In genomic region chr9:133477992-133478850, GRCh38 we compare ENCODE assay signal across 6 cellular contexts. TPM values are rescaled to one million over a fixed set of nuclear protein-coding genes. Genes with fewer than 3 reads are reported as not detected.
A peak's percentile ranks its signal among the peaks of the same experiment; 100 is the strongest.
DNase-seq lines count a peak whose midpoint lies in the region; ATAC-seq, FAIRE-seq and TF ChIP-seq lines count a peak whose summit lies in the region.

No MANE protein-coding gene starts in this region.

- H4K20me1 ChIP-seq in K562 (replicated peaks; ENCODE audit: control insufficient read depth, insufficient read depth, low read length), result peaks cover 19% of the 10 kb centered on the region

- H3K4me3 ChIP-seq in K562 (peak overlapping the region; percentile 23), muscle layer of duodenum (ENCODE audit: low read depth in 1 of 2, low read length in 2 of 2) (peak overlapping the region; percentile 21 to 80)

- H3K27me3 ChIP-seq in K562 (ENCODE audit: control insufficient read depth in 2 of 2, insufficient read depth in 2 of 2, low read length in 2 of 2), result peaks cover 18 to 59% of the 10 kb centered on the region in 2 experiments
- no peaks in the 10 kb centered on the region for H3K27me3 ChIP-seq in muscle layer of duodenum (ENCODE audit: low read depth, low read length)

- peak overlapping the region; percentile 79; the same call in 1 of the 2 replicates for H2AFZ ChIP-seq in K562 (ENCODE audit: low read depth, low read length)

- DNase-seq in T-helper 1 cell (no peak), K562 (ENCODE audit: extremely low read depth in 1 of 4, low spot score in 3 of 4) (peak in 1 of 4 experiments; percentile 28), T-helper 9 cell (no peak)

- POLR2A ChIA-PET in K562 (lab: Yijun Ruan, JAX), result interaction anchor here (0.5 to 1.2 kb wide), 6 partner anchors 10 to 148 kb away, joined by 3 to 5 read pairs (median 3); partner anchors contain the start of genes MED22 and RPL7A

- in situ Hi-C loops in K562 (cut with MboI), result no loop called here

- H3K9me1 ChIP-seq in K562 (ENCODE audit: control insufficient read depth, insufficient read depth, low read length), result no peaks in the 10 kb centered on the region

- H3K4me1 Mint-ChIP-seq in T-helper 1 cell treated with Interleukin-12 subunit alpha and Interleukin-12 subunit beta and Interleukin-4 antibody, amounts not matched to agents 30 μg/mL and 1 μg/mL, for 36 hours (ENCODE audit: low read depth), result peaks cover 6% of the 10 kb centered on the region

- no peak for TF ChIP-seq POLR2A in K562 (conservative IDR thresholded peaks at IDR 0.05)

- CTCF ChIA-PET in K562 (lab: Yijun Ruan, JAX; ENCODE audit: low intra/inter-chr PET ratio), result no interaction called here

- peak overlapping the region; percentile 64; the same call in 1 of the 2 replicates for H3K4me2 ChIP-seq in K562 (ENCODE audit: insufficient read depth, low read length)

- no TSS peak for BruUV-seq in K562 (replicated peaks; lab: Mats Ljungman, UMichigan)

- TF ChIP-seq EP300 in K562 (IDR thresholded peaks at IDR 0.05; ENCODE audit: low read length), result no peak

- H3K79me2 ChIP-seq in K562 (ENCODE audit: control insufficient read depth, insufficient read depth, low read length), result no peaks in the 10 kb centered on the region

- H3K4me1 ChIP-seq in K562 (replicated peaks in 1 of 2; ENCODE audit: control insufficient read depth in 2 of 2, insufficient read depth in 2 of 2, low read length in 2 of 2) (peaks cover 0 to 41% of the 10 kb centered on the region in 2 experiments; a peak in 3 of 5 replicates), muscle layer of duodenum (ENCODE audit: control insufficient read depth in 1 of 2, insufficient read depth in 2 of 2, low read length in 2 of 2) (peaks cover 0 to 16% of the 10 kb centered on the region in 2 donors)

- H3K36me3 Mint-ChIP-seq in T-helper 1 cell treated with Interleukin-12 subunit alpha and Interleukin-12 subunit beta and Interleukin-4 antibody, amounts not matched to agents 30 μg/mL and 1 μg/mL, for 36 hours (ENCODE audit: low read depth), result no peaks in the 10 kb centered on the region

- TF ChIP-seq CTCF in K562 (IDR thresholded peaks at IDR 0.05 in 2 of 3, conservative IDR thresholded peaks at IDR 0.05 in 1 of 3; ENCODE audit: insufficient read depth in 2 of 3, low read depth in 1 of 3, low read length in 3 of 3), result no peak

- H3K36me3 ChIP-seq in K562 (ENCODE audit: control insufficient read depth, insufficient read depth, low read length) (no peaks in the 10 kb centered on the region), muscle layer of duodenum (ENCODE audit: control insufficient read depth in 1 of 2, insufficient read depth in 2 of 2, low read length in 2 of 2) (no peaks in the 10 kb centered on the region)

- WGBS in K562 (ENCODE audit: insufficient coverage, low coverage, missing lambda C conversion rate), result 11% methylated on average over 12 of the region's 17 CpGs

- H3K9ac ChIP-seq in K562 (ENCODE audit: insufficient read depth in 1 of 2, low read depth in 2 of 2, low read length in 2 of 2), result peak overlapping the region in 1 of 2 experiments; percentile 37; a peak in 1 of 4 replicates

- ATAC-seq in HG03442 (IDR thresholded peaks at IDR 0.05; ENCODE audit: unreplicated experiment) (peak; percentile 25), K562 (peak; percentile 7)

- H3K27me3 Mint-ChIP-seq in T-helper 1 cell treated with Interleukin-12 subunit alpha and Interleukin-12 subunit beta and Interleukin-4 antibody, amounts not matched to agents 30 μg/mL and 1 μg/mL, for 36 hours (ENCODE audit: low read depth), result peaks cover 11% of the 10 kb centered on the region

- H3K27ac Mint-ChIP-seq in T-helper 1 cell treated with Interleukin-12 subunit alpha and Interleukin-12 subunit beta and Interleukin-4 antibody, amounts not matched to agents 30 μg/mL and 1 μg/mL, for 36 hours, result no peak overlapping the region

- FAIRE-seq in K562 (lab: Jason Lieb, UNC), result no peak

- intact Hi-C loops in K562 (cut with micrococcal nuclease), result no loop called here

- peak overlapping the region; percentile 59 for H3K4me3 Mint-ChIP-seq in T-helper 1 cell treated with Interleukin-12 subunit alpha and Interleukin-12 subunit beta and Interleukin-4 antibody, amounts not matched to agents 30 μg/mL and 1 μg/mL, for 36 hours

- H3K27ac ChIP-seq in K562 (ENCODE audit: extremely low read depth, low read depth, low read length), result no peak overlapping the region
- no peak overlapping the region for H3K27ac ChIP-seq in muscle layer of duodenum (ENCODE audit: low read length)

- H3K9me3 Mint-ChIP-seq in T-helper 1 cell treated with Interleukin-12 subunit alpha and Interleukin-12 subunit beta and Interleukin-4 antibody, amounts not matched to agents 30 μg/mL and 1 μg/mL, for 36 hours, result no peaks in the 10 kb centered on the region

- H3K9me3 ChIP-seq in K562 (replicated peaks; ENCODE audit: control insufficient read depth, insufficient read depth, low read depth, low read length), result no peaks in the 10 kb centered on the region
- no peaks in the 10 kb centered on the region for H3K9me3 ChIP-seq in muscle layer of duodenum (ENCODE audit: control insufficient read depth in 1 of 2, low read length in 2 of 2)

- TF ChIP-seq RAD21 in K562 (CRISPR knock-in tag; conservative IDR thresholded peaks at IDR 0.05 in 1 of 2, IDR thresholded peaks at IDR 0.05 in 1 of 2), result no peak

RNA-seq across cellular contexts. Expression of gene SLC2A6, which starts 0.7 kb away (rescaled TPM):
- total RNA-seq in K562 (2011; cell fraction: chromatin; rRNA removed; ENCODE audit: low replicate concordance), result 0.32 and 1.7 TPM in 2 replicates
- total RNA-seq in K562 (2011; cell fraction: nucleolus; rRNA removed), result 1.2 and 1.8 TPM in 2 replicates
- total RNA-seq in K562 (2011; cell fraction: nucleoplasm; rRNA removed), result 0.53 and 1.3 TPM in 2 replicates
- 0.09 and 0.41 TPM in 2 replicates for total RNA-seq in K562 (2014; rRNA removed)
- 0.04 and 0.06 TPM in 2 replicates for total RNA-seq in K562 (2014; rRNA removed; fragmentation: Illumina TruSeq; extraction: Trizol)
- total RNA-seq in K562 (2015; rRNA removed; fragmentation: Illumina TruSeq; extraction: Trizol), result 0.04 TPM in 1 of 2 replicates, not detected in the other
- total RNA-seq in K562 (2021), result 0.16 and 0.38 TPM in 2 replicates
- 0.08 and 0.22 TPM in 2 replicates for polyA plus RNA-seq in K562 (2011; rRNA removed)
- 0.19 and 0.58 TPM in 2 replicates for polyA plus RNA-seq in K562 (2011; cell fraction: cytosol; rRNA removed)
- polyA plus RNA-seq in K562 (2011; cell fraction: nucleus; rRNA removed), result 0.32 and 0.61 TPM in 2 replicates
- 0.17 and 0.24 TPM in 2 replicates for polyA plus RNA-seq in K562 (2012)
- polyA plus RNA-seq in K562 (2014; fragmentation: Illumina TruSeq; extraction: Trizol), result not detected in 2 replicates
- not detected for polyA plus RNA-seq in K562 (2014; fragmentation: Nextera tagmentation; extraction: Ambion mirVana)
- polyA plus RNA-seq in K562 (2014; rRNA removed), result 0.27 and 0.39 TPM in 2 replicates
- 0.09 and 0.21 TPM in 2 replicates for polyA minus RNA-seq in K562 (2011; rRNA and poly(A)+ RNA removed)
- polyA minus RNA-seq in K562 (2011; cell fraction: cytosol; rRNA and poly(A)+ RNA removed), result 0.48 and 0.64 TPM in 2 replicates
- polyA minus RNA-seq in K562 (2011; cell fraction: nucleus; rRNA and poly(A)+ RNA removed), result 0.81 and 1.4 TPM in 2 replicates

RNA-seq across cellular contexts. Expression of gene CACFD1, which starts 18.4 kb away (rescaled TPM):
- 2.9 and 4.1 TPM in 2 replicates for total RNA-seq in K562 (2011; cell fraction: chromatin; rRNA removed; ENCODE audit: low replicate concordance)
- total RNA-seq in K562 (2011; cell fraction: nucleolus; rRNA removed), result 3.4 and 4.7 TPM in 2 replicates
- total RNA-seq in K562 (2011; cell fraction: nucleoplasm; rRNA removed), result 3.2 and 5.5 TPM in 2 replicates
- total RNA-seq in K562 (2014; rRNA removed) (1.1 and 1.2 TPM in 2 replicates), K562 (2014; rRNA removed; fragmentation: Illumina TruSeq; extraction: Trizol) (0.11 and 0.13 TPM in 2 replicates), K562 (2015; rRNA removed; fragmentation: Illumina TruSeq; extraction: Trizol) (0.54 and 0.64 TPM in 2 replicates), K562 (2021) (1.4 and 1.8 TPM in 2 replicates)
- polyA plus RNA-seq in K562 (2011; rRNA removed) (0.87 and 1.2 TPM in 2 replicates), K562 (2014; fragmentation: Illumina TruSeq; extraction: Trizol) (0.16 and 0.37 TPM in 2 replicates), K562 (2014; fragmentation: Nextera tagmentation; extraction: Ambion mirVana) (not detected), K562 (2014; rRNA removed) (1.1 and 1.4 TPM in 2 replicates)
- polyA plus RNA-seq in K562 (2011; cell fraction: cytosol; rRNA removed), result 0.77 and 1.1 TPM in 2 replicates
- polyA plus RNA-seq in K562 (2011; cell fraction: nucleus; rRNA removed), result 1.3 and 2.3 TPM in 2 replicates
- polyA plus RNA-seq in K562 (2012), result 0.89 and 3.8 TPM in 2 replicates
- polyA minus RNA-seq in K562 (2011; rRNA and poly(A)+ RNA removed), result 0.57 and 0.70 TPM in 2 replicates
- polyA minus RNA-seq in K562 (2011; cell fraction: cytosol; rRNA and poly(A)+ RNA removed), result 0.67 and 0.82 TPM in 2 replicates
- polyA minus RNA-seq in K562 (2011; cell fraction: nucleus; rRNA and poly(A)+ RNA removed), result 1.7 and 1.8 TPM in 2 replicates

RNA-seq across cellular contexts. Expression of gene MYMK, which starts 46.5 kb away (rescaled TPM):
- not detected in 2 replicates for total RNA-seq in K562 (2011; cell fraction: chromatin; rRNA removed; ENCODE audit: low replicate concordance)
- total RNA-seq in K562 (2011; cell fraction: nucleolus; rRNA removed), result not detected in 2 replicates
- total RNA-seq in K562 (2011; cell fraction: nucleoplasm; rRNA removed), result not detected in 2 replicates
- total RNA-seq in K562 (2014; rRNA removed) (not detected in 2 replicates), K562 (2014; rRNA removed; fragmentation: Illumina TruSeq; extraction: Trizol) (not detected in 2 replicates), K562 (2015; rRNA removed; fragmentation: Illumina TruSeq; extraction: Trizol) (not detected in 2 replicates), K562 (2021) (not detected in 2 replicates)
- polyA plus RNA-seq in K562 (2011; rRNA removed) (not detected in 2 replicates), K562 (2014; fragmentation: Illumina TruSeq; extraction: Trizol) (not detected in 2 replicates), K562 (2014; fragmentation: Nextera tagmentation; extraction: Ambion mirVana) (not detected), K562 (2014; rRNA removed) (not detected in 2 replicates)
- polyA plus RNA-seq in K562 (2011; cell fraction: cytosol; rRNA removed), result not detected in 2 replicates
- not detected in 2 replicates for polyA plus RNA-seq in K562 (2011; cell fraction: nucleus; rRNA removed)
- polyA plus RNA-seq in K562 (2012), result not detected in 2 replicates
- not detected in 2 replicates for polyA minus RNA-seq in K562 (2011; rRNA and poly(A)+ RNA removed)
- not detected in 2 replicates for polyA minus RNA-seq in K562 (2011; cell fraction: cytosol; rRNA and poly(A)+ RNA removed)
- polyA minus RNA-seq in K562 (2011; cell fraction: nucleus; rRNA and poly(A)+ RNA removed), result not detected in 2 replicates

RNA-seq across cellular contexts. Expression of gene ADAMTS13, which starts 56.1 kb away (rescaled TPM):
- total RNA-seq in K562 (2011; cell fraction: chromatin; rRNA removed; ENCODE audit: low replicate concordance), result 0.51 and 1.4 TPM in 2 replicates
- total RNA-seq in K562 (2011; cell fraction: nucleolus; rRNA removed), result 0.53 and 0.83 TPM in 2 replicates
- 0.44 and 1.4 TPM in 2 replicates for total RNA-seq in K562 (2011; cell fraction: nucleoplasm; rRNA removed)
- total RNA-seq in K562 (2014; rRNA removed), result 0.04 TPM in 1 of 2 replicates, not detected in the other
- total RNA-seq in K562 (2014; rRNA removed; fragmentation: Illumina TruSeq; extraction: Trizol), result not detected in 2 replicates
- total RNA-seq in K562 (2015; rRNA removed; fragmentation: Illumina TruSeq; extraction: Trizol), result 0.04 TPM in 1 of 2 replicates, not detected in the other
- 0.07 TPM in 1 of 2 replicates, not detected in the other for total RNA-seq in K562 (2021)
- 0.16 and 0.20 TPM in 2 replicates for polyA plus RNA-seq in K562 (2011; rRNA removed)
- polyA plus RNA-seq in K562 (2011; cell fraction: cytosol; rRNA removed), result 0.10 and 0.16 TPM in 2 replicates
- polyA plus RNA-seq in K562 (2011; cell fraction: nucleus; rRNA removed), result 1.2 and 1.3 TPM in 2 replicates
- polyA plus RNA-seq in K562 (2012), result 0.29 and 1.0 TPM in 2 replicates
- 0.03 TPM in 1 of 2 replicates, not detected in the other for polyA plus RNA-seq in K562 (2014; fragmentation: Illumina TruSeq; extraction: Trizol)
- not detected for polyA plus RNA-seq in K562 (2014; fragmentation: Nextera tagmentation; extraction: Ambion mirVana)
- polyA plus RNA-seq in K562 (2014; rRNA removed), result 0.04 and 0.26 TPM in 2 replicates
- polyA minus RNA-seq in K562 (2011; rRNA and poly(A)+ RNA removed), result not detected in 2 replicates
- not detected in 2 replicates for polyA minus RNA-seq in K562 (2011; cell fraction: cytosol; rRNA and poly(A)+ RNA removed)
- 0.33 and 0.40 TPM in 2 replicates for polyA minus RNA-seq in K562 (2011; cell fraction: nucleus; rRNA and poly(A)+ RNA removed)

RNA-seq across cellular contexts. Expression of gene ADAMTSL2, which starts 56.3 kb away (rescaled TPM):
- total RNA-seq in K562 (2011; cell fraction: chromatin; rRNA removed; ENCODE audit: low replicate concordance), result 0.07 TPM in 1 of 2 replicates, not detected in the other
- not detected in 2 replicates for total RNA-seq in K562 (2011; cell fraction: nucleolus; rRNA removed)
- not detected in 2 replicates for total RNA-seq in K562 (2011; cell fraction: nucleoplasm; rRNA removed)
- total RNA-seq in K562 (2014; rRNA removed) (not detected in 2 replicates), K562 (2014; rRNA removed; fragmentation: Illumina TruSeq; extraction: Trizol) (not detected in 2 replicates), K562 (2015; rRNA removed; fragmentation: Illumina TruSeq; extraction: Trizol) (not detected in 2 replicates), K562 (2021) (0.04 TPM in 1 of 2 replicates, not detected in the other)
- polyA plus RNA-seq in K562 (2011; rRNA removed) (not detected in 2 replicates), K562 (2014; fragmentation: Illumina TruSeq; extraction: Trizol) (not detected in 2 replicates), K562 (2014; fragmentation: Nextera tagmentation; extraction: Ambion mirVana) (not detected), K562 (2014; rRNA removed) (not detected in 2 replicates)
- polyA plus RNA-seq in K562 (2011; cell fraction: cytosol; rRNA removed), result 0.01 TPM in 1 of 2 replicates, not detected in the other
- polyA plus RNA-seq in K562 (2011; cell fraction: nucleus; rRNA removed), result not detected in 2 replicates
- 0.04 TPM in 1 of 2 replicates, not detected in the other for polyA plus RNA-seq in K562 (2012)
- polyA minus RNA-seq in K562 (2011; rRNA and poly(A)+ RNA removed), result not detected in 2 replicates
- not detected in 2 replicates for polyA minus RNA-seq in K562 (2011; cell fraction: cytosol; rRNA and poly(A)+ RNA removed)
- not detected in 2 replicates for polyA minus RNA-seq in K562 (2011; cell fraction: nucleus; rRNA and poly(A)+ RNA removed)
